1 cellular context compared by ENCODE assay signal in the genomic region with DNA sequence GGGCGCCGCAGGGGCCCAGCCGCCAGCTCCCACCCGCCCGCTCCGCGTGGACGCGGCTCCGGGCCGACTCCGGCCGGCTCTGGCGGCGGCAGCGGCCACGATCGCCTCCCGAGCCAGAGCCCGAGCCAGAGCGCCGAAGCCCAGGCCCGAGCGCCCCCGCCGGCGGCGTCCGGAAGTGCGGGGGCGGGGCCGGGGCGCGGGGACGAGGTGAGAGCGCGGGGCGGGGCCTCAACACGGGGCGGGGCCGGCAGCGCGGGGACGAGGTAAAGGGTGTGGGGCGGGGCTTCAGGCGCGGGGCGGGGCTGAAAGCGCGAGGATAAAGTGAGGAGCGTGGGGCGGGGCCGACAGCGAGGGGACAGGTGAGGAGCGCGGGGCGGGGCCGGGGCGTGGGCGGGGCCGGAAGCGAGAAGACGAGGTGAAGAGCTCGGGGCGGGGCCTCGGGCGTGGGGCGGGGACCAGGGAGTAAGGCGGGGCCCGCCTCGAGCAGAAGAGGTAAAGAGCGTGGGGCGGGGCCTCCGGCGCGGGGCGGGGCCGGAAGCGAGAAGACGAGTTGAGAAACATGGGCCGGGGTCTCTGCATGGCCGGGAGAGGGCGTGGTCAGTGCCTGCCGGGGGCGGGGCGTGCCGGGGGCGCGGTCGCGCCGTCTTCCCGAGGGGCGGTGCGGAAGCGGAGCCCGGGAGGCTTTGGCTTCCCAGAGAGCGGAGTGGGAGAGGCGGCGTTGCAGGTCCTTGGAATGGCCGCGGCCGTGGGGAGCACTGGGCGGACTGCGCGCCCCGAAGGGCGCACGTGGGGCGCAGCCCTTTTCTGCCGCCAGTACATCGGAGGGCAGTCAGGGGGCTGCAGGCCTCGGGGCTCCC.
TF ChIP-seq lines count a peak whose summit lies in the region.

A gene with protein sequence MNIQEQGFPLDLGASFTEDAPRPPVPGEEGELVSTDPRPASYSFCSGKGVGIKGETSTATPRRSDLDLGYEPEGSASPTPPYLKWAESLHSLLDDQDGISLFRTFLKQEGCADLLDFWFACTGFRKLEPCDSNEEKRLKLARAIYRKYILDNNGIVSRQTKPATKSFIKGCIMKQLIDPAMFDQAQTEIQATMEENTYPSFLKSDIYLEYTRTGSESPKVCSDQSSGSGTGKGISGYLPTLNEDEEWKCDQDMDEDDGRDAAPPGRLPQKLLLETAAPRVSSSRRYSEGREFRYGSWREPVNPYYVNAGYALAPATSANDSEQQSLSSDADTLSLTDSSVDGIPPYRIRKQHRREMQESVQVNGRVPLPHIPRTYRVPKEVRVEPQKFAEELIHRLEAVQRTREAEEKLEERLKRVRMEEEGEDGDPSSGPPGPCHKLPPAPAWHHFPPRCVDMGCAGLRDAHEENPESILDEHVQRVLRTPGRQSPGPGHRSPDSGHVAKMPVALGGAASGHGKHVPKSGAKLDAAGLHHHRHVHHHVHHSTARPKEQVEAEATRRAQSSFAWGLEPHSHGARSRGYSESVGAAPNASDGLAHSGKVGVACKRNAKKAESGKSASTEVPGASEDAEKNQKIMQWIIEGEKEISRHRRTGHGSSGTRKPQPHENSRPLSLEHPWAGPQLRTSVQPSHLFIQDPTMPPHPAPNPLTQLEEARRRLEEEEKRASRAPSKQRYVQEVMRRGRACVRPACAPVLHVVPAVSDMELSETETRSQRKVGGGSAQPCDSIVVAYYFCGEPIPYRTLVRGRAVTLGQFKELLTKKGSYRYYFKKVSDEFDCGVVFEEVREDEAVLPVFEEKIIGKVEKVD (minus strand): TSS at position 177 of the 857 bp plus-strand sequence. CDS start 5,698 bp downstream, outside the sequence.

TF ChIP-seq in HepG2, 621 proteins besides CTCF, POLR2A, EP300 and RAD21 (continued from another document and continues in another):
- peak; percentile 87 for TF ChIP-seq ARID4A (CRISPR knock-in tag; IDR thresholded peaks at IDR 0.05; ENCODE audit: borderline replicate concordance)
- 0 out of 2 replicates have a peak, but pooled peaks have one; percentile 53 for TF ChIP-seq BRCA1 (CRISPR knock-in tag; IDR thresholded peaks at IDR 0.05)
- no peak for TF ChIP-seq U2AF2 (IDR thresholded peaks at IDR 0.05; ENCODE audit: low read depth, low read length)
- TF ChIP-seq MATR3 (CRISPR knock-in tag; IDR thresholded peaks at IDR 0.05), result no peak
- TF ChIP-seq MAFG (CRISPR knock-in tag; IDR thresholded peaks at IDR 0.05), result no peak
- TF ChIP-seq, protein P1, sequence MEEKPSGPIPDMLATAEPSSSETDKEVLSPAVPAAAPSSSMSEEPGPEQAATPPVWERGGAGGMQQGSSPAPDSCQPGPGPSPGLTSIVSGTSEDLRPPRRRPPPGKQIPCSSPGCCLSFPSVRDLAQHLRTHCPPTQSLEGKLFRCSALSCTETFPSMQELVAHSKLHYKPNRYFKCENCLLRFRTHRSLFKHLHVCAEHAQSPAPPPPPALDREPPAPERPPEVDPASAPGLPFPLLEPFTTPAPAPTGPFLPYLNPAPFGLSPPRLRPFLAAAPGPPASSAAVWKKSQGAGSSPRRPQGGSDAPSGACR (CRISPR knock-in tag; IDR thresholded peaks at IDR 0.05), result 0 out of 2 replicates have a peak, but pooled peaks have one; percentile 51
- TF ChIP-seq ZNF101 (CRISPR knock-in tag; IDR thresholded peaks at IDR 0.05; ENCODE audit: borderline replicate concordance, low read depth), result no peak
- TF ChIP-seq RARA (CRISPR knock-in tag; IDR thresholded peaks at IDR 0.05), result 0 out of 2 replicates have a peak, but pooled peaks have one; percentile 11
- TF ChIP-seq, protein P2, sequence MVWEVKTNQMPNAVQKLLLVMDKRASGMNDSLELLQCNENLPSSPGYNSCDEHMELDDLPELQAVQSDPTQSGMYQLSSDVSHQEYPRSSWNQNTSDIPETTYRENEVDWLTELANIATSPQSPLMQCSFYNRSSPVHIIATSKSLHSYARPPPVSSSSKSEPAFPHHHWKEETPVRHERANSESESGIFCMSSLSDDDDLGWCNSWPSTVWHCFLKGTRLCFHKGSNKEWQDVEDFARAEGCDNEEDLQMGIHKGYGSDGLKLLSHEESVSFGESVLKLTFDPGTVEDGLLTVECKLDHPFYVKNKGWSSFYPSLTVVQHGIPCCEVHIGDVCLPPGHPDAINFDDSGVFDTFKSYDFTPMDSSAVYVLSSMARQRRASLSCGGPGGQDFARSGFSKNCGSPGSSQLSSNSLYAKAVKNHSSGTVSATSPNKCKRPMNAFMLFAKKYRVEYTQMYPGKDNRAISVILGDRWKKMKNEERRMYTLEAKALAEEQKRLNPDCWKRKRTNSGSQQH (CRISPR knock-in tag; IDR thresholded peaks at IDR 0.05; ENCODE audit: low read depth), result 0 out of 2 replicates have a peak, but pooled peaks have one; percentile 23
- TF ChIP-seq DNMT1 (CRISPR knock-in tag; IDR thresholded peaks at IDR 0.05), result peak; percentile 30; the same call in 1 of the 2 replicates
- TF ChIP-seq ZNF318 (CRISPR knock-in tag; IDR thresholded peaks at IDR 0.05), result no peak
- TF ChIP-seq PRPF4 (IDR thresholded peaks at IDR 0.05; ENCODE audit: low read depth, low read length, poor library complexity, severe bottlenecking), result no peak
- 0 out of 2 replicates have a peak, but pooled peaks have one; percentile 24 for TF ChIP-seq MEIS1 (CRISPR knock-in tag; IDR thresholded peaks at IDR 0.05; ENCODE audit: borderline replicate concordance)
- TF ChIP-seq YY1 (IDR thresholded peaks at IDR 0.05; ENCODE audit: insufficient read depth, insufficient replicate concordance, low read depth, low read length), result peak; percentile 42
- peak; percentile 62; the same call in 1 of the 2 replicates for TF ChIP-seq MED1 (CRISPR knock-in tag; IDR thresholded peaks at IDR 0.05)
- TF ChIP-seq E2F5 (CRISPR knock-in tag; conservative IDR thresholded peaks at IDR 0.05), result no peak
- peak; percentile 79; the same call in 1 of the 2 replicates for TF ChIP-seq ZNF850 (CRISPR knock-in tag; conservative IDR thresholded peaks at IDR 0.05)
- TF ChIP-seq, protein P3, sequence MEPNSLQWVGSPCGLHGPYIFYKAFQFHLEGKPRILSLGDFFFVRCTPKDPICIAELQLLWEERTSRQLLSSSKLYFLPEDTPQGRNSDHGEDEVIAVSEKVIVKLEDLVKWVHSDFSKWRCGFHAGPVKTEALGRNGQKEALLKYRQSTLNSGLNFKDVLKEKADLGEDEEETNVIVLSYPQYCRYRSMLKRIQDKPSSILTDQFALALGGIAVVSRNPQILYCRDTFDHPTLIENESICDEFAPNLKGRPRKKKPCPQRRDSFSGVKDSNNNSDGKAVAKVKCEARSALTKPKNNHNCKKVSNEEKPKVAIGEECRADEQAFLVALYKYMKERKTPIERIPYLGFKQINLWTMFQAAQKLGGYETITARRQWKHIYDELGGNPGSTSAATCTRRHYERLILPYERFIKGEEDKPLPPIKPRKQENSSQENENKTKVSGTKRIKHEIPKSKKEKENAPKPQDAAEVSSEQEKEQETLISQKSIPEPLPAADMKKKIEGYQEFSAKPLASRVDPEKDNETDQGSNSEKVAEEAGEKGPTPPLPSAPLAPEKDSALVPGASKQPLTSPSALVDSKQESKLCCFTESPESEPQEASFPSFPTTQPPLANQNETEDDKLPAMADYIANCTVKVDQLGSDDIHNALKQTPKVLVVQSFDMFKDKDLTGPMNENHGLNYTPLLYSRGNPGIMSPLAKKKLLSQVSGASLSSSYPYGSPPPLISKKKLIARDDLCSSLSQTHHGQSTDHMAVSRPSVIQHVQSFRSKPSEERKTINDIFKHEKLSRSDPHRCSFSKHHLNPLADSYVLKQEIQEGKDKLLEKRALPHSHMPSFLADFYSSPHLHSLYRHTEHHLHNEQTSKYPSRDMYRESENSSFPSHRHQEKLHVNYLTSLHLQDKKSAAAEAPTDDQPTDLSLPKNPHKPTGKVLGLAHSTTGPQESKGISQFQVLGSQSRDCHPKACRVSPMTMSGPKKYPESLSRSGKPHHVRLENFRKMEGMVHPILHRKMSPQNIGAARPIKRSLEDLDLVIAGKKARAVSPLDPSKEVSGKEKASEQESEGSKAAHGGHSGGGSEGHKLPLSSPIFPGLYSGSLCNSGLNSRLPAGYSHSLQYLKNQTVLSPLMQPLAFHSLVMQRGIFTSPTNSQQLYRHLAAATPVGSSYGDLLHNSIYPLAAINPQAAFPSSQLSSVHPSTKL (CRISPR knock-in tag; IDR thresholded peaks at IDR 0.05), result 0 out of 2 replicates have a peak, but pooled peaks have one; percentile 10
- TF ChIP-seq ZNF354B (CRISPR knock-in tag; IDR thresholded peaks at IDR 0.05), result no peak
- TF ChIP-seq SCMH1 (CRISPR knock-in tag; IDR thresholded peaks at IDR 0.05; ENCODE audit: borderline replicate concordance), result no peak
- peak; percentile 11; the same call in 1 of the 2 replicates for TF ChIP-seq ZNF501 (CRISPR knock-in tag; IDR thresholded peaks at IDR 0.05)
- TF ChIP-seq ZMYM4 (CRISPR knock-in tag; IDR thresholded peaks at IDR 0.05), result peak; percentile 47; the same call in 1 of the 2 replicates
- 0 out of 2 replicates have a peak, but pooled peaks have one; percentile 2 for TF ChIP-seq CREB1 (IDR thresholded peaks at IDR 0.05)
- TF ChIP-seq CREB1 (CRISPR knock-in tag; IDR thresholded peaks at IDR 0.05), result no peak
- TF ChIP-seq ZNF790 (CRISPR knock-in tag; IDR thresholded peaks at IDR 0.05; ENCODE audit: borderline replicate concordance), result peak; percentile 78; the same call in 1 of the 2 replicates
- TF ChIP-seq THAP11 (CRISPR knock-in tag; IDR thresholded peaks at IDR 0.05), result peak; percentile 47; the same call in 1 of the 2 replicates
